ENCODE assay signal across 12 cellular contexts in the genomic region with DNA sequence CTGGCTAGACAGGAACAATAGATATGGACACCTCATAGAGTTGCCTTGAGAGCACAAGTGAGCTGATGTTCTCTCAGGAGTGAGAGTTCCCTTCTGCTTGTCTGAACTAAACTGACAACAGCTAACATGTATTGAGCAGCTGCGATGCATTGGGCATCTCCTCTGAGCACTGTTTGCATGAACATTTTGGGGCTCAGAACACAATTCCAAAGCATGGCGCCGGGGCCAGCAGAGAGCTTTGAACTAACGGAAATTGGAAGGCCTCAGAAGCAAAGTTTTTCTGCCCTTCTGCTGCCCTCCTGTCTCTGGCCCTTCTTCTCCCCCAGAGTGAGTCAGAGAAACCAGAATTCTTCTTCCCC. TPM values are rescaled to one million over a fixed set of nuclear protein-coding genes. Genes with fewer than 3 reads are reported as not detected.
A peak's percentile ranks its signal among the peaks of the same experiment; 100 is the strongest.
DNase-seq lines count a peak whose midpoint lies in the region; ATAC-seq and TF ChIP-seq lines count a peak whose summit lies in the region.
"Had no signal": no experiment of that assay in that cellular context is flagged by ENCODE, and none has a peak within 500 bp of the region (broad histone marks: within the 10 kb centered on the region; RNA-seq: fewer than 3 reads in every experiment).

No MANE protein-coding gene starts in this region.

- H2AFZ ChIP-seq in smooth muscle cell (ENCODE audit: low read depth) = no peak overlapping the region

- no peaks in the 10 kb centered on the region for H3K27me3 Mint-ChIP-seq in activated CD8-positive, alpha-beta memory T cell treated with anti-CD3 and anti-CD28 coated beads, Interleukin-2, amount 10 ng/mL, durations not matched to agents 7 days and 5 days
- H3K27me3 Mint-ChIP-seq: stimulated activated memory B cell treated with anti-CD40 and anti-IgM and Interleukin-4, amounts not matched to agents 10 μg/mL and 1 μg/mL and 100 μg/mL, for 72 hours had no signal

- POLR2A ChIA-PET in RWPE1 (lab: Yijun Ruan, JAX; ENCODE audit: low non-redundant PET) = no interaction called here

- H3K27me3 ChIP-seq in colonic mucosa (no peaks in the 10 kb centered on the region), smooth muscle cell (ENCODE audit: low read depth) (no peaks in the 10 kb centered on the region), aorta (ENCODE audit: control insufficient read depth in 1 of 2, insufficient read depth in 2 of 2, low read length in 1 of 2) (no peaks in the 10 kb centered on the region)
- H3K27me3 ChIP-seq: pancreas, upper lobe of right lung had no signal

- H3K4me3 ChIP-seq in colonic mucosa = no peak overlapping the region
- no peak overlapping the region for H3K4me3 ChIP-seq in smooth muscle cell
- no peak overlapping the region for H3K4me3 ChIP-seq in aorta (ENCODE audit: low read length in 2 of 2)
- H3K4me3 ChIP-seq: pancreas, upper lobe of right lung had no signal

- peak overlapping the region; percentile 21 for H3K27ac Mint-ChIP-seq in activated CD8-positive, alpha-beta memory T cell treated with anti-CD3 and anti-CD28 coated beads, Interleukin-2, amount 10 ng/mL, durations not matched to agents 7 days and 5 days
- H3K27ac Mint-ChIP-seq: stimulated activated memory B cell treated with anti-CD40 and anti-IgM and Interleukin-4, amounts not matched to agents 10 μg/mL and 1 μg/mL and 100 μg/mL, for 72 hours had no signal

- peaks cover 17% of the 10 kb centered on the region for H3F3A ChIP-seq in smooth muscle cell (ENCODE audit: low read depth)

- CTCF ChIA-PET in activated CD8-positive, alpha-beta memory T cell treated with anti-CD3 and anti-CD28 coated beads, Interleukin-2, amount 10 ng/mL, durations not matched to agents 7 days and 5 days (lab: Charles Lee) = interaction anchor here (0.7 to 6.1 kb wide), 21 partner anchors 9 to 136 kb away, joined by 3 to 63 read pairs (median 3); a partner anchor contains a TSS
- CTCF ChIA-PET in RWPE1 (lab: Yijun Ruan, JAX) = interaction anchor here (0.6 to 1.9 kb wide), 3 partner anchors 34 to 68 kb away, joined by 3 to 9 read pairs (median 3); no protein-coding TSS in a partner anchor

- H3K9me3 ChIP-seq in colonic mucosa (no peaks in the 10 kb centered on the region), smooth muscle cell (replicated peaks; ENCODE audit: low read depth) (no peaks in the 10 kb centered on the region), aorta (ENCODE audit: control insufficient read depth, low read length) (no peaks in the 10 kb centered on the region)
- H3K9me3 ChIP-seq: pancreas, upper lobe of right lung had no signal

- H3K4me1 ChIP-seq in colonic mucosa (no peaks in the 10 kb centered on the region), smooth muscle cell (ENCODE audit: low read depth) (peaks cover 5% of the 10 kb centered on the region), aorta (ENCODE audit: control insufficient read depth in 1 of 2, insufficient read depth in 2 of 2, low read length in 2 of 2) (no peaks in the 10 kb centered on the region)
- H3K4me1 ChIP-seq: pancreas, upper lobe of right lung had no signal

- H4K20me1 ChIP-seq in smooth muscle cell (ENCODE audit: low read depth) = peaks cover 37% of the 10 kb centered on the region

- H3K4me2 ChIP-seq in smooth muscle cell = no peak overlapping the region

- H3K4me1 Mint-ChIP-seq in activated CD8-positive, alpha-beta memory T cell treated with anti-CD3 and anti-CD28 coated beads, Interleukin-2, amount 10 ng/mL, durations not matched to agents 7 days and 5 days = peaks cover 11% of the 10 kb centered on the region

- DNase-seq in activated CD8-positive, alpha-beta memory T cell treated with anti-CD3 and anti-CD28 coated beads, Interleukin-2, amount 10 ng/mL, durations not matched to agents 7 days and 5 days = no peak
- no peak for DNase-seq in activated CD8-positive, alpha-beta memory T cell treated with anti-CD3 and anti-CD28 coated beads for 24 hours
- DNase-seq in RWPE1 (ENCODE audit: low spot score) = no peak
- no peak for DNase-seq in colonic mucosa
- no peak for DNase-seq in smooth muscle cell (lab: John Stamatoyannopoulos, UW; ENCODE audit: unreplicated experiment)
- no peak for DNase-seq in amniotic stem cell (lab: John Stamatoyannopoulos, UW)
- no peak for DNase-seq in aorta
- DNase-seq in activated CD4-positive, alpha-beta T cell treated with anti-CD3 and anti-CD28 coated beads for 48 hours = no peak

- no peak for ATAC-seq in activated CD8-positive, alpha-beta memory T cell treated with anti-CD3 and anti-CD28 coated beads, Interleukin-2, amount 10 ng/mL, durations not matched to agents 7 days and 5 days
- no peak for ATAC-seq in aorta (ENCODE audit: low FRiP score)

- H3K36me3 ChIP-seq in colonic mucosa (peaks cover 2% of the 10 kb centered on the region), smooth muscle cell (ENCODE audit: low read depth) (no peaks in the 10 kb centered on the region), aorta (ENCODE audit: control insufficient read depth in 1 of 2, insufficient read depth in 2 of 2, low read length in 1 of 2) (peaks cover 0 to 2% of the 10 kb centered on the region in 2 donors)
- H3K36me3 ChIP-seq: pancreas, upper lobe of right lung had no signal

- intact Hi-C loops in colonic mucosa (cut with DNase I) = loop anchor here (2.0 kb wide), 1 partner anchor 69 kb away; no protein-coding TSS in a partner anchor
- intact Hi-C loops in aorta (cut with DNase I) = loop anchor here (1.0 to 10.0 kb wide), 2 partner anchors 68 to 131 kb away; no protein-coding TSS in a partner anchor

- H3K4me3 Mint-ChIP-seq in activated CD8-positive, alpha-beta memory T cell treated with anti-CD3 and anti-CD28 coated beads, Interleukin-2, amount 10 ng/mL, durations not matched to agents 7 days and 5 days = no peak overlapping the region
- H3K4me3 Mint-ChIP-seq: stimulated activated memory B cell treated with anti-CD40 and anti-IgM and Interleukin-4, amounts not matched to agents 10 μg/mL and 1 μg/mL and 100 μg/mL, for 72 hours had no signal

- H3K27ac ChIP-seq in RWPE1 (peak overlapping the region; percentile 40), colonic mucosa (no peak overlapping the region), smooth muscle cell (ENCODE audit: low read depth) (peak overlapping the region; percentile 20), aorta (ENCODE audit: low read depth in 1 of 2, low read length in 2 of 2) (no peak overlapping the region)
- H3K27ac ChIP-seq: pancreas, upper lobe of right lung had no signal

- H3K9ac ChIP-seq in colonic mucosa (ENCODE audit: low read depth in 2 of 2, low read length in 2 of 2) = no peak overlapping the region
- H3K9ac ChIP-seq in smooth muscle cell (ENCODE audit: low read depth) = no peak overlapping the region

- TF ChIP-seq CTCF in RWPE1 (conservative IDR thresholded peaks at IDR 0.05; ENCODE audit: low read depth) = peak; percentile 45
- TF ChIP-seq CTCF in colonic mucosa (IDR thresholded peaks at IDR 0.05) = peak; percentile 2
- TF ChIP-seq CTCF in smooth muscle cell (IDR thresholded peaks at IDR 0.05; ENCODE audit: borderline replicate concordance, insufficient read depth, poor library complexity, severe bottlenecking) = no peak

- H3K9me3 Mint-ChIP-seq in activated CD8-positive, alpha-beta memory T cell treated with anti-CD3 and anti-CD28 coated beads, Interleukin-2, amount 10 ng/mL, durations not matched to agents 7 days and 5 days (ENCODE audit: low read depth) = no peaks in the 10 kb centered on the region
- H3K9me3 Mint-ChIP-seq: stimulated activated memory B cell treated with anti-CD40 and anti-IgM and Interleukin-4, amounts not matched to agents 10 μg/mL and 1 μg/mL and 100 μg/mL, for 72 hours had no signal

- no peaks in the 10 kb centered on the region for H3K79me2 ChIP-seq in smooth muscle cell (ENCODE audit: low read depth)

- WGBS in smooth muscle cell (ENCODE audit: low lambda C conversion rate) = 92% methylated on average over 4 of the region's 4 CpGs
- 69 to 70% methylated on average over 4 of the region's 4 CpGs for WGBS in aorta, 2 donors

- peaks cover 6% of the 10 kb centered on the region for H3K36me3 Mint-ChIP-seq in activated CD8-positive, alpha-beta memory T cell treated with anti-CD3 and anti-CD28 coated beads, Interleukin-2, amount 10 ng/mL, durations not matched to agents 7 days and 5 days

RNA-seq across cellular contexts. Expression of a gene that starts 38.1 kb away (rescaled TPM):
- total RNA-seq in activated CD8-positive, alpha-beta memory T cell treated with anti-CD3 and anti-CD28 coated beads, Interleukin-2, amount 10 ng/mL, durations not matched to agents 7 days and 5 days = 100 to 1,000 TPM; 124 to 129 TPM
- total RNA-seq in colonic mucosa = 1 to 10 TPM; 5.4 to 7.4 TPM
- total RNA-seq in smooth muscle cell = 51.4 and 58.0 TPM in 2 replicates
- 65.6 and 92.9 TPM in 2 replicates for polyA plus RNA-seq in smooth muscle cell
- 10 to 100 TPM; 33.4 to 40.3 TPM for total RNA-seq in aorta
- 10 to 100 TPM in 1 of 2 donors, 1 to 10 TPM in 1; 8.5 to 27.7 TPM for polyA plus RNA-seq in aorta

RNA-seq across cellular contexts. Expression of a gene that starts 38.5 kb away (rescaled TPM):
- 1 to 10 TPM; 3.0 to 4.6 TPM for total RNA-seq in activated CD8-positive, alpha-beta memory T cell treated with anti-CD3 and anti-CD28 coated beads, Interleukin-2, amount 10 ng/mL, durations not matched to agents 7 days and 5 days
- total RNA-seq in colonic mucosa (10 to 100 TPM; 43.2 to 49.4 TPM), smooth muscle cell (0.76 and 2.7 TPM in 2 replicates), aorta (1 to 10 TPM; 2.4 to 4.8 TPM)
- polyA plus RNA-seq in smooth muscle cell (0.70 and 2.2 TPM in 2 replicates), aorta (10 to 100 TPM in 1 of 2 donors, 1 to 10 TPM in 1; 3.9 to 14.1 TPM)
- total RNA-seq: OCI-LY7 had no signal

Comparison
In these comparisons a context has a peak if more than half of its experiments do, and no peak if none do; other contexts are left out.
1. H3K27ac ChIP-seq: peak in RWPE1 (single experiment) and smooth muscle cell (single experiment); none in colonic mucosa (single experiment) and aorta (0 of 2).
2. RNA of a gene that starts 38.5 kb away (total RNA-seq): 43.2 to 49.4 TPM in colonic mucosa; 2.4 to 4.8 TPM in aorta, 3.0 to 4.6 TPM in activated CD8-positive, alpha-beta memory T cell treated with anti-CD3 and anti-CD28 coated beads, Interleukin-2, amount 10 ng/mL, durations not matched to agents 7 days and 5 days and 0.76 to 2.7 TPM in smooth muscle cell; every median in the first group is over 4 times any median in the second.